In the genomic region with DNA sequence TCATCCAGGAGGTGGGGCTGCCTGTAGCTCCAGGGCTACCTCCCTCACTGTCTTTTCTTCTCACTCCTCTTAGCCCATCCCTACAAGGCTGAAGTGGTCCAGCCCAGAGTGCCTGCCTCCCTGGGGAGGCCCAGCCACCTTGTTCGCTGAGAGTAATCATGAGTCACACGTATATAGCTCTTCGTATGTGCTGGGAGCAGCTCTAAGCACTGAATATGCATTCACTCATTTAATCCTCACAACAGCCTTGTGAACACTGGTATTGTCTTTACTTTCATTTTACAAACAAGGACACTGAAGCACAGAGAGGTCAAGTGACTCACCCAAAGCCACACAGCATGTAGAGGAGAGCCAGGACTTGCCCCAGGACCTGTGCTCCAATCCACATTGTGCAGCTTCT, we compare ENCODE assay signal across 10 cellular contexts. TPM values are rescaled to one million over a fixed set of nuclear protein-coding genes. Genes with fewer than 3 reads are reported as not detected.
DNase-seq lines count a peak whose midpoint lies in the region; ATAC-seq and TF ChIP-seq lines count a peak whose summit lies in the region.
"Had no signal": no experiment of that assay in that cellular context is flagged by ENCODE, and none has a peak within 500 bp of the region (broad histone marks: within the 10 kb centered on the region; RNA-seq: fewer than 3 reads in every experiment).

No MANE protein-coding gene starts in this region.

- peak; percentile 53 for DNase-seq in activated T-cell treated with anti-CD3 and anti-CD28 coated beads, Interleukin-2, amount 50 U/mL, for 1 hour
- DNase-seq in activated T-cell treated with anti-CD3 and anti-CD28 coated beads for 4 hours (no peak), NCI-H748 (lab: John Stamatoyannopoulos, UW; ENCODE audit: unreplicated experiment) (no peak), left cardiac atrium (no peak), posterior vena cava (ENCODE audit: low spot score) (no peak)
- peak in 1 of 3 donors; percentile 34 for DNase-seq in effector memory CD4-positive, alpha-beta T cell
- DNase-seq in stimulated activated naive B cell treated with anti-CD40 and anti-IgM and Interleukin-4, amounts not matched to agents 10 μg/mL and 1 μg/mL and 100 μg/mL, for 72 hours = no peak
- DNase-seq: NCI-H2227 treated with DMSO at 0.1 percent for 48 hours had no signal

- no peak for ATAC-seq in stimulated activated naive B cell treated with anti-CD40 and anti-IgM and Interleukin-4, amounts not matched to agents 10 μg/mL and 1 μg/mL and 100 μg/mL, for 72 hours (replicated peaks)
- no peak for ATAC-seq in left cardiac atrium

- peak overlapping the region; percentile 27 for H3K27ac Mint-ChIP-seq in stimulated activated naive B cell treated with anti-CD40 and anti-IgM and Interleukin-4, amounts not matched to agents 10 μg/mL and 1 μg/mL and 100 μg/mL, for 72 hours

- H3K27me3 ChIP-seq in effector memory CD4-positive, alpha-beta T cell (replicated peaks; ENCODE audit: control insufficient read depth, insufficient read depth, low read length, poor library complexity, severe bottlenecking) = no peaks in the 10 kb centered on the region

- peak overlapping the region; percentile 21 for H3K4me3 ChIP-seq in effector memory CD4-positive, alpha-beta T cell (ENCODE audit: insufficient read depth, low read depth, low read length, poor library complexity, severe bottlenecking)

- H3K36me3 Mint-ChIP-seq in stimulated activated naive B cell treated with anti-CD40 and anti-IgM and Interleukin-4, amounts not matched to agents 10 μg/mL and 1 μg/mL and 100 μg/mL, for 72 hours = no peaks in the 10 kb centered on the region
- H3K36me3 Mint-ChIP-seq: mesothelial cell of epicardium had no signal

- peak overlapping the region; percentile 86 for H3K27ac ChIP-seq in VCaP
- H3K27ac ChIP-seq in effector memory CD4-positive, alpha-beta T cell (ENCODE audit: insufficient read depth, low read length, poor library complexity, severe bottlenecking) = peak overlapping the region; percentile 99

- no peak overlapping the region for H3K4me3 Mint-ChIP-seq in stimulated activated naive B cell treated with anti-CD40 and anti-IgM and Interleukin-4, amounts not matched to agents 10 μg/mL and 1 μg/mL and 100 μg/mL, for 72 hours
- H3K4me3 Mint-ChIP-seq: mesothelial cell of epicardium had no signal

- peaks cover 0 to 13% of the 10 kb centered on the region in 2 donors for H3K27me3 Mint-ChIP-seq in stimulated activated naive B cell treated with anti-CD40 and anti-IgM and Interleukin-4, amounts not matched to agents 10 μg/mL and 1 μg/mL and 100 μg/mL, for 72 hours

- peaks cover 68% of the 10 kb centered on the region for H3K4me1 ChIP-seq in effector memory CD4-positive, alpha-beta T cell (ENCODE audit: control insufficient read depth, insufficient read depth, low read length, poor library complexity, severe bottlenecking)

- H3K4me1 Mint-ChIP-seq in stimulated activated naive B cell treated with anti-CD40 and anti-IgM and Interleukin-4, amounts not matched to agents 10 μg/mL and 1 μg/mL and 100 μg/mL, for 72 hours = peaks cover 36 to 37% of the 10 kb centered on the region in 2 donors

- TF ChIP-seq CTCF in VCaP (conservative IDR thresholded peaks at IDR 0.05) = no peak

- intact Hi-C loops in left cardiac atrium (cut with DNase I) (no loop called here), posterior vena cava (cut with DNase I) (loop anchor here in 1 of 2 donors (5.0 kb wide), 1 partner anchor 1977 kb away; no protein-coding TSS in a partner anchor)

- H3K9me3 ChIP-seq in effector memory CD4-positive, alpha-beta T cell (ENCODE audit: control insufficient read depth, low read length) = no peaks in the 10 kb centered on the region

- peaks cover 0 to 4% of the 10 kb centered on the region in 2 donors for H3K9me3 Mint-ChIP-seq in stimulated activated naive B cell treated with anti-CD40 and anti-IgM and Interleukin-4, amounts not matched to agents 10 μg/mL and 1 μg/mL and 100 μg/mL, for 72 hours
- H3K9me3 Mint-ChIP-seq: mesothelial cell of epicardium had no signal

- no peaks in the 10 kb centered on the region for H3K36me3 ChIP-seq in effector memory CD4-positive, alpha-beta T cell (ENCODE audit: control insufficient read depth, insufficient read depth, low read length)

RNA-seq across cellular contexts. Expression of gene CCDC167, which starts 14.7 kb away (rescaled TPM):
- total RNA-seq in left cardiac atrium (10 to 100 TPM; 19.5 to 28.7 TPM), posterior vena cava (10 to 100 TPM; 16.2 to 18.9 TPM)
